8 cellular contexts compared by ENCODE assay signal in the genomic region with DNA sequence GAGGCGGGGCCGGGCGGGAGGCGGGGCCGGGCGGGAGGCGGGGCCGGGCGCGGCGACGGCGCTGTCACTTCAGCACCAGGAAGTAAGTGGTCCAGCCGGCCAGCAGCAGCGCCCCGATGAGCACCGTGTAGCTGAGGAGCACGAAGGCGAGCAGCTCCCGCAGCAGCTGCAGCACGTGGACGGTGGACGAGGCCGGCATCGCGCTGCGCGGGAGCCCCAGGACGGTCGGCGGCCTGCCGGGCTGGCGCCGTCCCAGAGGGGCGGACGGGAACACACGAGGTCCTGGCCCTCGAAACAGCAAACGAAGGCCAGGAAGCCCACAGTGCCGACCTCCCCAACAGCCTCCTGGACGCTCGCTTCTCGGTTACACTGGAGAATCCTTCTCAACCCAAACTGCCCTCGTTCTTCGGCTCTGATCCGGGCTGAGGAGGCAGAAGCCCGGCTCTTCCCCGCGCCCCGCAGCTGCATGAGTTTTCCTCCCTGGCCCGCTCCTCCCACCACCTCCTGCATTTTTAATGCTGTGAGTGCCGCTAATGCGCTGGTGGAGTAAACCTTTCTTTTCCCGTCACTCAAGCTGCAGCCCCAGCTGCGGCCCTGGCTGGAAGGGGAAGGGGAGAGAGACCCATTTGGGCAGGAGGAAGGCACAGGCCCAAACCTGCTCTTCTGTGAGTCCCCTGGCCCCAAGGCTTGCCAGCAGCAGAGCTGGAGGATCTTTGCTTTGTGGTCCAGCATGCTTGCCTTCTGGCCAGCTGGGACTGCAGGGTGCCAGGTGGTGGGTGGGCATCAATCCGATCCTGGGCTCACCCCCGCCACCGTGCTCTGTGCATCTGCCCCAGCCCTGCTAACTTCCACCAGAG. TPM values are rescaled to one million over a fixed set of nuclear protein-coding genes. Genes with fewer than 3 reads are reported as not detected.
DNase-seq lines count a peak whose midpoint lies in the region; ATAC-seq, FAIRE-seq and TF ChIP-seq lines count a peak whose summit lies in the region.

No MANE protein-coding gene starts in this region.

- ATAC-seq in A549 (peak in 1 of 2 experiments; percentile 78; a peak in 4 of 6 replicates), GM18519 (IDR thresholded peaks at IDR 0.05; ENCODE audit: low FRiP score, unreplicated experiment) (peak; percentile 22), lower lobe of right lung (no peak), HG03097 (IDR thresholded peaks at IDR 0.05; ENCODE audit: low FRiP score, unreplicated experiment) (no peak)

- no peaks in the 10 kb centered on the region for H3K27me3 ChIP-seq in lower lobe of right lung (ENCODE audit: low read depth)

- peaks cover 58% of the 10 kb centered on the region for H3K36me3 ChIP-seq in lower lobe of right lung

- TF ChIP-seq CTCF in A549 (IDR thresholded peaks at IDR 0.05) (no peak), lower lobe of right lung (IDR thresholded peaks at IDR 0.05) (no peak)

- H3K4me3 ChIP-seq in A549: peak overlapping the region; percentile 47
- H3K4me3 ChIP-seq in lower lobe of right lung: peak overlapping the region; percentile 60

- H3K4me1 Mint-ChIP-seq in activated T-helper 2 cell treated with anti-CD3 and anti-CD28 coated beads, Interferon-gamma antibody, Interleukin-2, Interleukin-4, amounts not matched to agents 10 μg/mL and 5 μg/mL and 100 μg/mL, durations not matched to agents 14 hours and 24 hours and 36 hours (ENCODE audit: low read depth): peaks cover 22% of the 10 kb centered on the region

- CTCF ChIA-PET in A549 (lab: Yijun Ruan, JAX): interaction anchor here (0.6 to 1.7 kb wide), 4 partner anchors 13 to 55 kb away, joined by 3 to 6 read pairs (median 4); a partner anchor contains a TSS

- no peak for TF ChIP-seq RAD21 in A549 (conservative IDR thresholded peaks at IDR 0.05 in 1 of 2, IDR thresholded peaks at IDR 0.05 in 1 of 2)

- H3K9me3 ChIP-seq in A549 (no peaks in the 10 kb centered on the region), lower lobe of right lung (no peaks in the 10 kb centered on the region)

- H3K36me3 Mint-ChIP-seq in activated T-helper 2 cell treated with anti-CD3 and anti-CD28 coated beads, Interferon-gamma antibody, Interleukin-2, Interleukin-4, amounts not matched to agents 10 μg/mL and 5 μg/mL and 100 μg/mL, durations not matched to agents 14 hours and 24 hours and 36 hours (ENCODE audit: low read depth): peaks cover 39% of the 10 kb centered on the region

- H3K4me2 ChIP-seq in A549: peak overlapping the region; percentile 91

- no peaks in the 10 kb centered on the region for H3K27me3 Mint-ChIP-seq in activated T-helper 2 cell treated with anti-CD3 and anti-CD28 coated beads, Interferon-gamma antibody, Interleukin-2, Interleukin-4, amounts not matched to agents 10 μg/mL and 5 μg/mL and 100 μg/mL, durations not matched to agents 14 hours and 24 hours and 36 hours (ENCODE audit: low read depth)

- WGBS in A549 (ENCODE audit: missing lambda C conversion rate): 39% methylated on average over 40 of the region's 58 CpGs

- no peaks in the 10 kb centered on the region for H3K9me3 Mint-ChIP-seq in activated T-helper 2 cell treated with anti-CD3 and anti-CD28 coated beads, Interferon-gamma antibody, Interleukin-2, Interleukin-4, amounts not matched to agents 10 μg/mL and 5 μg/mL and 100 μg/mL, durations not matched to agents 14 hours and 24 hours and 36 hours

- peak overlapping the region in 1 of 2 experiments; percentile 45; a peak in 2 of 6 replicates for H3K27ac ChIP-seq in A549
- H3K27ac ChIP-seq in lower lobe of right lung: no peak overlapping the region

- no peak for TF ChIP-seq EP300 in A549 (IDR thresholded peaks at IDR 0.05)

- H3K27ac Mint-ChIP-seq in activated T-helper 2 cell treated with anti-CD3 and anti-CD28 coated beads, Interferon-gamma antibody, Interleukin-2, Interleukin-4, amounts not matched to agents 10 μg/mL and 5 μg/mL and 100 μg/mL, durations not matched to agents 14 hours and 24 hours and 36 hours: peak overlapping the region; percentile 12

- intact Hi-C loops in activated T-helper 2 cell treated with anti-CD3 and anti-CD28 coated beads, Interferon-gamma antibody, Interleukin-2, Interleukin-4, amounts not matched to agents 10 μg/mL and 5 μg/mL and 100 μg/mL, durations not matched to agents 14 hours and 24 hours and 36 hours (cut with micrococcal nuclease): loop anchor here (1.0 to 10.0 kb wide), 4 partner anchors 18 to 392 kb away; a partner anchor contains a TSS
- intact Hi-C loops in lower lobe of right lung (cut with DNase I): no loop called here

- POLR2A ChIA-PET in A549 (lab: Yijun Ruan, JAX): interaction anchor here (0.5 to 2.2 kb wide), 22 partner anchors 9 to 310 kb away, joined by 3 to 15 read pairs (median 3); a partner anchor contains a TSS

- H3K4me1 ChIP-seq in A549 (peaks cover 15% of the 10 kb centered on the region), lower lobe of right lung (peaks cover 22% of the 10 kb centered on the region)

- no peak for FAIRE-seq in A549 (lab: Jason Lieb, UNC)

- DNase-seq in A549 (ENCODE audit: low read depth in 1 of 2, low spot score in 1 of 2): no peak
- no peak for DNase-seq in activated T-helper 2 cell treated with anti-CD3 and anti-CD28 coated beads, Interferon-gamma antibody, Interleukin-2, Interleukin-4, amounts not matched to agents 10 μg/mL and 5 μg/mL and 100 μg/mL, durations not matched to agents 14 hours and 24 hours and 36 hours (ENCODE audit: low spot score)
- no peak for DNase-seq in lower lobe of right lung
- no peak for DNase-seq in NCI-H524 treated with DMSO at 0.1 percent for 48 hours (lab: John Stamatoyannopoulos, UW)
- no peak for DNase-seq in NCI-H2029 (lab: John Stamatoyannopoulos, UW)
- no peak for DNase-seq in GF-D8 (lab: John Stamatoyannopoulos, UW)

- H3K4me3 Mint-ChIP-seq in activated T-helper 2 cell treated with anti-CD3 and anti-CD28 coated beads, Interferon-gamma antibody, Interleukin-2, Interleukin-4, amounts not matched to agents 10 μg/mL and 5 μg/mL and 100 μg/mL, durations not matched to agents 14 hours and 24 hours and 36 hours (ENCODE audit: low read depth): peak overlapping the region; percentile 73

- peak; percentile 38; the same call in 1 of the 2 replicates for TF ChIP-seq POLR2A in A549 (IDR thresholded peaks at IDR 0.05; ENCODE audit: low read length)

TF ChIP-seq in A549, 52 proteins besides CTCF, POLR2A, EP300 and RAD21 (continues in another document):
- no peak for TF ChIP-seq NR3C1 (IDR thresholded peaks at IDR 0.05)
- TF ChIP-seq SREBF2 (IDR thresholded peaks at IDR 0.05): no peak
- TF ChIP-seq MAFK (IDR thresholded peaks at IDR 0.05; ENCODE audit: partially characterized antibody): no peak
- peak; percentile 67; the same call in 1 of the 2 replicates for TF ChIP-seq MYC (IDR thresholded peaks at IDR 0.05; ENCODE audit: borderline replicate concordance, low read length)

RNA-seq across cellular contexts. Expression of a gene that starts 0.7 kb away (rescaled TPM):
- polyA plus RNA-seq in A549 (2011; rRNA removed): 104 and 108 TPM in 2 replicates
- 103 and 105 TPM in 2 replicates for polyA plus RNA-seq in A549 (2012; cell fraction: cytosol; rRNA removed)
- 67.5 and 70.2 TPM in 2 replicates for polyA plus RNA-seq in A549 (2012; cell fraction: nucleus; rRNA removed)
- 74.9 to 78.5 TPM (median 75.2 TPM) in 3 replicates for polyA plus RNA-seq in A549 (2017; fragmentation: RNase III; extraction: RNeasy Plus Mini Kit Qiagen cat#74134 plus additional on column Dnase treatment)
- 48.0 and 57.3 TPM in 2 replicates for polyA minus RNA-seq in A549 (2011; rRNA and poly(A)+ RNA removed)
- total RNA-seq in activated T-helper 2 cell treated with anti-CD3 and anti-CD28 coated beads, Interferon-gamma antibody, Interleukin-2, Interleukin-4, amounts not matched to agents 10 μg/mL and 5 μg/mL and 100 μg/mL, durations not matched to agents 14 hours and 24 hours and 36 hours: 54.7 and 56.5 TPM in 2 replicates
- 31.1 TPM for total RNA-seq in lower lobe of right lung

RNA-seq across cellular contexts. Expression of a gene that starts 23.1 kb away (rescaled TPM):
- polyA plus RNA-seq in A549 (2011; rRNA removed) (0.66 and 0.74 TPM in 2 replicates), A549 (2017; fragmentation: RNase III; extraction: RNeasy Plus Mini Kit Qiagen cat#74134 plus additional on column Dnase treatment) (0.55 to 1.2 TPM (median 0.73 TPM) in 3 replicates)
- 0.78 and 1.0 TPM in 2 replicates for polyA plus RNA-seq in A549 (2012; cell fraction: cytosol; rRNA removed)
- polyA plus RNA-seq in A549 (2012; cell fraction: nucleus; rRNA removed): 1.6 and 2.7 TPM in 2 replicates
- polyA minus RNA-seq in A549 (2011; rRNA and poly(A)+ RNA removed): 0.92 and 2.5 TPM in 2 replicates
- 1.0 and 1.6 TPM in 2 replicates for total RNA-seq in activated T-helper 2 cell treated with anti-CD3 and anti-CD28 coated beads, Interferon-gamma antibody, Interleukin-2, Interleukin-4, amounts not matched to agents 10 μg/mL and 5 μg/mL and 100 μg/mL, durations not matched to agents 14 hours and 24 hours and 36 hours
- total RNA-seq in lower lobe of right lung: 0.30 TPM

RNA-seq across cellular contexts. Expression of a gene that starts 39.7 kb away (rescaled TPM):
- polyA plus RNA-seq in A549 (2011; rRNA removed) (28.6 and 32.4 TPM in 2 replicates), A549 (2017; fragmentation: RNase III; extraction: RNeasy Plus Mini Kit Qiagen cat#74134 plus additional on column Dnase treatment) (19.5 to 20.4 TPM (median 19.9 TPM) in 3 replicates)
- 20.6 and 21.4 TPM in 2 replicates for polyA plus RNA-seq in A549 (2012; cell fraction: cytosol; rRNA removed)
- 18.2 and 21.0 TPM in 2 replicates for polyA plus RNA-seq in A549 (2012; cell fraction: nucleus; rRNA removed)
- 13.5 and 14.3 TPM in 2 replicates for polyA minus RNA-seq in A549 (2011; rRNA and poly(A)+ RNA removed)
- total RNA-seq in activated T-helper 2 cell treated with anti-CD3 and anti-CD28 coated beads, Interferon-gamma antibody, Interleukin-2, Interleukin-4, amounts not matched to agents 10 μg/mL and 5 μg/mL and 100 μg/mL, durations not matched to agents 14 hours and 24 hours and 36 hours: 25.3 and 26.8 TPM in 2 replicates
- 16.2 TPM for total RNA-seq in lower lobe of right lung

RNA-seq across cellular contexts. Expression of a gene that starts 43.7 kb away (rescaled TPM):
- polyA plus RNA-seq in A549 (2011; rRNA removed) (0.09 TPM in 1 of 2 replicates, not detected in the other), A549 (2017; fragmentation: RNase III; extraction: RNeasy Plus Mini Kit Qiagen cat#74134 plus additional on column Dnase treatment) (0.14 to 0.26 TPM in 2 of 3 replicates, not detected in the other)
- polyA plus RNA-seq in A549 (2012; cell fraction: cytosol; rRNA removed): 0.15 and 0.22 TPM in 2 replicates
- polyA plus RNA-seq in A549 (2012; cell fraction: nucleus; rRNA removed): 0.12 TPM in 2 replicates
- polyA minus RNA-seq in A549 (2011; rRNA and poly(A)+ RNA removed): 0.24 TPM in 1 of 2 replicates, not detected in the other
- total RNA-seq in activated T-helper 2 cell treated with anti-CD3 and anti-CD28 coated beads, Interferon-gamma antibody, Interleukin-2, Interleukin-4, amounts not matched to agents 10 μg/mL and 5 μg/mL and 100 μg/mL, durations not matched to agents 14 hours and 24 hours and 36 hours: 1.0 and 1.6 TPM in 2 replicates
- 4.2 TPM for total RNA-seq in lower lobe of right lung

RNA-seq across cellular contexts. Expression of a gene that starts 52.6 kb away (rescaled TPM):
- not detected in 2 replicates for polyA plus RNA-seq in A549 (2011; rRNA removed)
- not detected in 2 replicates for polyA plus RNA-seq in A549 (2012; cell fraction: cytosol; rRNA removed)
- polyA plus RNA-seq in A549 (2012; cell fraction: nucleus; rRNA removed): not detected in 2 replicates
- polyA plus RNA-seq in A549 (2017; fragmentation: RNase III; extraction: RNeasy Plus Mini Kit Qiagen cat#74134 plus additional on column Dnase treatment): not detected in 3 replicates
- not detected in 2 replicates for polyA minus RNA-seq in A549 (2011; rRNA and poly(A)+ RNA removed)
- 54.3 and 55.9 TPM in 2 replicates for total RNA-seq in activated T-helper 2 cell treated with anti-CD3 and anti-CD28 coated beads, Interferon-gamma antibody, Interleukin-2, Interleukin-4, amounts not matched to agents 10 μg/mL and 5 μg/mL and 100 μg/mL, durations not matched to agents 14 hours and 24 hours and 36 hours
- not detected for total RNA-seq in lower lobe of right lung
